ENCODE assay signal across 17 cellular contexts in genomic region chr1:177732178-177732577, GRCh38.
A peak's percentile ranks its signal among the peaks of the same experiment; 100 is the strongest.
DNase-seq lines count a peak whose midpoint lies in the region; ATAC-seq, FAIRE-seq and TF ChIP-seq lines count a peak whose summit lies in the region.
"Had no signal": no experiment of that assay in that cellular context is flagged by ENCODE, and none has a peak within 500 bp of the region (broad histone marks: within the 10 kb centered on the region; RNA-seq: fewer than 3 reads in every experiment).

No MANE protein-coding gene starts in this region.

- H3K27ac Mint-ChIP-seq in activated CD8-positive, alpha-beta T cell treated with anti-CD3 and anti-CD28 coated beads for 36 hours = no peak overlapping the region
- H3K27ac Mint-ChIP-seq in activated CD8-positive, alpha-beta T cell treated with anti-CD3 and anti-CD28 coated beads, Interleukin-2, amount 10 ng/mL, durations not matched to agents 7 days and 5 days = no peak overlapping the region
- H3K27ac Mint-ChIP-seq: CD4-positive, alpha-beta T cell had no signal

- no peaks in the 10 kb centered on the region for H4K20me1 ChIP-seq in BLaER1
- no peaks in the 10 kb centered on the region for H4K20me1 ChIP-seq in GM12878 (ENCODE audit: control insufficient read depth, insufficient read depth)

- no peak overlapping the region for H3K4me3 Mint-ChIP-seq in activated CD8-positive, alpha-beta T cell treated with anti-CD3 and anti-CD28 coated beads for 36 hours
- H3K4me3 Mint-ChIP-seq in activated CD8-positive, alpha-beta T cell treated with anti-CD3 and anti-CD28 coated beads, Interleukin-2, amount 10 ng/mL, durations not matched to agents 7 days and 5 days = no peak overlapping the region
- H3K4me3 Mint-ChIP-seq: CD4-positive, alpha-beta T cell had no signal

- CTCF ChIA-PET in activated CD8-positive, alpha-beta T cell treated with anti-CD3 and anti-CD28 coated beads for 36 hours (lab: Charles Lee) = no interaction called here
- CTCF ChIA-PET in activated CD8-positive, alpha-beta T cell treated with anti-CD3 and anti-CD28 coated beads, Interleukin-2, amount 10 ng/mL, durations not matched to agents 7 days and 5 days (lab: Charles Lee) = no interaction called here
- CTCF ChIA-PET in GM12878 (lab: Yijun Ruan, JAX) = interaction anchor here (0.9 kb wide), 1 partner anchor 13 kb away, joined by 3 read pairs; no protein-coding TSS in a partner anchor

- H3K36me3 ChIP-seq in BLaER1 (no peaks in the 10 kb centered on the region), GM12878 (ENCODE audit: control insufficient read depth in 2 of 2, insufficient read depth in 2 of 2, low read length in 1 of 2) (no peaks in the 10 kb centered on the region)
- H3K36me3 ChIP-seq: BE2C had no signal

- DNase-seq in activated CD8-positive, alpha-beta T cell treated with anti-CD3 and anti-CD28 coated beads for 36 hours = peak; percentile 20
- no peak for DNase-seq in activated CD8-positive, alpha-beta T cell treated with anti-CD3 and anti-CD28 coated beads, Interleukin-2, amount 10 ng/mL, durations not matched to agents 7 days and 5 days
- DNase-seq in NOMO-1 treated with DMSO at 0.1 percent for 48 hours (lab: John Stamatoyannopoulos, UW; ENCODE audit: unreplicated experiment) (peak; percentile 5), GM12878 (ENCODE audit: low read depth, low spot score) (no peak)
- DNase-seq: ACHN; BE2C; Caco-2; CD4-positive, alpha-beta T cell; HCEC 1CT; KG1 had no signal

- H3K4me3 ChIP-seq in BLaER1 (no peak overlapping the region), GM12878 (no peak overlapping the region)

- TF ChIP-seq RAD21 in GM12878 (IDR thresholded peaks at IDR 0.05; ENCODE audit: insufficient read depth, low read depth, low read length) = no peak

- POLR2A ChIA-PET in activated CD8-positive, alpha-beta T cell treated with anti-CD3 and anti-CD28 coated beads for 36 hours (lab: Charles Lee) = no interaction called here
- POLR2A ChIA-PET in activated CD8-positive, alpha-beta T cell treated with anti-CD3 and anti-CD28 coated beads, Interleukin-2, amount 10 ng/mL, durations not matched to agents 7 days and 5 days (lab: Charles Lee) = no interaction called here
- POLR2A ChIA-PET in GM12878 (lab: Charles Lee) = interaction anchor here (0.6 to 0.8 kb wide), 3 partner anchors 13 to 24 kb away, joined by 3 read pairs; no protein-coding TSS in a partner anchor

- no peak for TF ChIP-seq POLR2A in GM12878 (IDR thresholded peaks at IDR 0.05; ENCODE audit: low read depth, low read length)

- H3K27me3 ChIP-seq in BLaER1 (no peaks in the 10 kb centered on the region), GM12878 (replicated peaks in 1 of 2; ENCODE audit: control insufficient read depth in 2 of 2, insufficient read depth in 2 of 2, low read length in 1 of 2) (no peaks in the 10 kb centered on the region)
- H3K27me3 ChIP-seq: BE2C had no signal

- RAD21 ChIA-PET in GM12878 (lab: Charles Lee; ENCODE audit: unreplicated experiment) = interaction anchor here (1.2 kb wide), 1 partner anchor 164 kb away, joined by 3 read pairs; no protein-coding TSS in a partner anchor

- no peak overlapping the region for H2AFZ ChIP-seq in GM12878 (ENCODE audit: control insufficient read depth, low read depth, low read length)

- no peak for TF ChIP-seq CTCF in activated CD8-positive, alpha-beta T cell treated with anti-CD3 and anti-CD28 coated beads for 36 hours (IDR thresholded peaks at IDR 0.05)
- no peak for TF ChIP-seq CTCF in GM12878 (IDR thresholded peaks at IDR 0.05 in 2 of 3, conservative IDR thresholded peaks at IDR 0.05 in 1 of 3; ENCODE audit: control insufficient read depth in 2 of 3, extremely low read depth in 1 of 3, insufficient read depth in 1 of 3, low read depth in 3 of 3, low read length in 3 of 3)

- FAIRE-seq in GM12878 (lab: Jason Lieb, UNC) = no peak
- FAIRE-seq: G401.6, GM12892, GM18507 had no signal

- H3K4me2 ChIP-seq in BLaER1 (peak overlapping the region; percentile 25; the same call in 1 of the 2 replicates), GM12878 (ENCODE audit: control insufficient read depth, insufficient read depth) (no peak overlapping the region)

- no peak for TF ChIP-seq EP300 in GM12878 (IDR thresholded peaks at IDR 0.05; ENCODE audit: borderline replicate concordance in 1 of 2, control insufficient read depth in 1 of 2, low read depth in 2 of 2, low read length in 2 of 2)

- H3K27ac ChIP-seq in BLaER1 = no peak overlapping the region
- H3K27ac ChIP-seq in GM12878 (ENCODE audit: control insufficient read depth, insufficient read depth) = no peak overlapping the region
- H3K27ac ChIP-seq: C4-2B had no signal

- SMC1A ChIA-PET in GM12878 (lab: Charles Lee; ENCODE audit: uncharacterized antibody, unreplicated experiment) = interaction anchor here (0.5 to 1.3 kb wide), 4 partner anchors 10 to 531 kb away, joined by 3 read pairs; no protein-coding TSS in a partner anchor

- BruUV-seq in GM12878 (replicated peaks; lab: Mats Ljungman, UMichigan) = no TSS peak

- H3K36me3 Mint-ChIP-seq in activated CD8-positive, alpha-beta T cell treated with anti-CD3 and anti-CD28 coated beads for 36 hours (ENCODE audit: low read depth) = no peaks in the 10 kb centered on the region
- H3K36me3 Mint-ChIP-seq in activated CD8-positive, alpha-beta T cell treated with anti-CD3 and anti-CD28 coated beads, Interleukin-2, amount 10 ng/mL, durations not matched to agents 7 days and 5 days (ENCODE audit: low read depth) = no peaks in the 10 kb centered on the region

- H3K27me3 Mint-ChIP-seq in activated CD8-positive, alpha-beta T cell treated with anti-CD3 and anti-CD28 coated beads for 36 hours = no peaks in the 10 kb centered on the region
- H3K27me3 Mint-ChIP-seq in activated CD8-positive, alpha-beta T cell treated with anti-CD3 and anti-CD28 coated beads, Interleukin-2, amount 10 ng/mL, durations not matched to agents 7 days and 5 days (ENCODE audit: low read depth) = no peaks in the 10 kb centered on the region
- H3K27me3 Mint-ChIP-seq: CD4-positive, alpha-beta T cell had no signal

- H3K4me1 Mint-ChIP-seq in activated CD8-positive, alpha-beta T cell treated with anti-CD3 and anti-CD28 coated beads for 36 hours (ENCODE audit: low read depth) = no peaks in the 10 kb centered on the region
- H3K4me1 Mint-ChIP-seq in activated CD8-positive, alpha-beta T cell treated with anti-CD3 and anti-CD28 coated beads, Interleukin-2, amount 10 ng/mL, durations not matched to agents 7 days and 5 days (ENCODE audit: low read depth) = peaks cover 4% of the 10 kb centered on the region

- H3K9ac ChIP-seq in BLaER1 (no peak overlapping the region), GM12878 (ENCODE audit: control insufficient read depth, insufficient read depth, low read length) (no peak overlapping the region)

- H3K4me1 ChIP-seq in BLaER1 (no peaks in the 10 kb centered on the region; the same call in 1 of the 2 replicates), GM12878 (ENCODE audit: control insufficient read depth, insufficient read depth, low read length) (no peaks in the 10 kb centered on the region)
- H3K4me1 ChIP-seq: BE2C, Caco-2 had no signal

- H3K9me3 ChIP-seq in BLaER1 = no peaks in the 10 kb centered on the region
- H3K9me3 ChIP-seq in GM12878 (replicated peaks; ENCODE audit: control insufficient read depth, insufficient read depth, low read length) = no peaks in the 10 kb centered on the region
- H3K9me3 ChIP-seq: BE2C, Caco-2 had no signal

- 41% methylated on average over 7 of the region's 7 CpGs for WGBS in GM12878 (ENCODE audit: insufficient coverage, insufficient replicate concordance, low lambda C conversion rate, missing lambda C conversion rate)

- in situ Hi-C loops in GM12878 (cut with MboI) = no loop called here

- peaks cover 11% of the 10 kb centered on the region for H3K9me3 Mint-ChIP-seq in activated CD8-positive, alpha-beta T cell treated with anti-CD3 and anti-CD28 coated beads for 36 hours
- H3K9me3 Mint-ChIP-seq in activated CD8-positive, alpha-beta T cell treated with anti-CD3 and anti-CD28 coated beads, Interleukin-2, amount 10 ng/mL, durations not matched to agents 7 days and 5 days (ENCODE audit: insufficient read depth) = no peaks in the 10 kb centered on the region

- no peaks in the 10 kb centered on the region for H3K79me2 ChIP-seq in GM12878 (ENCODE audit: control insufficient read depth, insufficient read depth, low read length)

- intact Hi-C loops in activated CD8-positive, alpha-beta T cell treated with anti-CD3 and anti-CD28 coated beads for 36 hours (cut with micrococcal nuclease) = no loop called here
- intact Hi-C loops in GM12878 (cut with micrococcal nuclease; ENCODE audit: unreplicated experiment) = no loop called here

- no peak for ATAC-seq in activated CD8-positive, alpha-beta T cell treated with anti-CD3 and anti-CD28 coated beads for 36 hours
- ATAC-seq in activated CD8-positive, alpha-beta T cell treated with anti-CD3 and anti-CD28 coated beads, Interleukin-2, amount 10 ng/mL, durations not matched to agents 7 days and 5 days = no peak
- ATAC-seq in GM12878 = no peak
- ATAC-seq in HG03571 (IDR thresholded peaks at IDR 0.05; ENCODE audit: unreplicated experiment) = no peak
- ATAC-seq in GM21825 (IDR thresholded peaks at IDR 0.05; ENCODE audit: unreplicated experiment) = no peak

TF ChIP-seq in GM12878, 131 proteins besides CTCF, POLR2A, EP300 and RAD21:
- no peak for TF ChIP-seq ZNF207 (IDR thresholded peaks at IDR 0.05; ENCODE audit: borderline replicate concordance)
- 0 out of 2 replicates have a peak, but pooled peaks have one; percentile 20 for TF ChIP-seq IKZF1 (conservative IDR thresholded peaks at IDR 0.05)

Comparison
In these comparisons a context has a peak if more than half of its experiments do, and no peak if none do; other contexts are left out.
1. DNase-seq: peak in activated CD8-positive, alpha-beta T cell treated with anti-CD3 and anti-CD28 coated beads for 36 hours (single experiment) and NOMO-1 treated with DMSO at 0.1 percent for 48 hours (single experiment); none in activated CD8-positive, alpha-beta T cell treated with anti-CD3 and anti-CD28 coated beads, Interleukin-2, amount 10 ng/mL, durations not matched to agents 7 days and 5 days (single experiment) and GM12878 (single experiment).